Comparison of ENCODE assay signal across 18 cellular contexts in genomic region chr10:58665361-58665760, GRCh38.
A peak's percentile ranks its signal among the peaks of the same experiment; 100 is the strongest.
DNase-seq lines count a peak whose midpoint lies in the region; ATAC-seq, FAIRE-seq and TF ChIP-seq lines count a peak whose summit lies in the region.
"Had no signal": no experiment of that assay in that cellular context is flagged by ENCODE, and none has a peak within 500 bp of the region (broad histone marks: within the 10 kb centered on the region; RNA-seq: fewer than 3 reads in every experiment).

No MANE protein-coding gene starts in this region.

- TF ChIP-seq CTCF in A549 (IDR thresholded peaks at IDR 0.05) (no peak), fibroblast of the aortic adventitia (IDR thresholded peaks at IDR 0.05; ENCODE audit: insufficient read depth, low read length) (no peak), nephron (IDR thresholded peaks at IDR 0.05; ENCODE audit: unreplicated experiment in 3 of 3) (no peak), CD14-positive monocyte (IDR thresholded peaks at IDR 0.05) (no peak)

- TF ChIP-seq EP300 in A549 (IDR thresholded peaks at IDR 0.05), result no peak

- peak overlapping the region; percentile 87 for H3K27ac Mint-ChIP-seq in T-helper 17 cell
- H3K27ac Mint-ChIP-seq in nephron, result peak overlapping the region in 2 of 3 experiments; percentile 0 to 16
- no peak overlapping the region for H3K27ac Mint-ChIP-seq in CD14-positive monocyte

- peaks cover 25% of the 10 kb centered on the region for H3K9me3 Mint-ChIP-seq in nephron
- peaks cover 0 to 19% (median 12%) of the 10 kb centered on the region in 7 donors for H3K9me3 Mint-ChIP-seq in CD14-positive monocyte

- H3K4me1 ChIP-seq in A549, result peaks cover 41% of the 10 kb centered on the region
- H3K4me1 ChIP-seq: colonic mucosa had no signal

- POLR2A ChIA-PET in A549 (lab: Yijun Ruan, JAX), result no interaction called here

- no peak overlapping the region for H3K4me3 ChIP-seq in A549
- H3K4me3 ChIP-seq in fibroblast of the aortic adventitia (ENCODE audit: low read depth, low read length), result no peak overlapping the region
- H3K4me3 ChIP-seq: GM12878, testis had no signal

- H3K36me3 Mint-ChIP-seq in T-helper 17 cell (ENCODE audit: low read depth), result no peaks in the 10 kb centered on the region
- H3K36me3 Mint-ChIP-seq in nephron (ENCODE audit: low read depth), result peaks cover 19% of the 10 kb centered on the region
- peaks cover 0 to 5% of the 10 kb centered on the region in 2 donors for H3K36me3 Mint-ChIP-seq in CD14-positive monocyte

- H3K27ac ChIP-seq in A549, result peak overlapping the region; percentile 32 to 37; a peak in 4 of 6 replicates
- H3K27ac ChIP-seq: C4-2B, colonic mucosa, RWPE1 had no signal

- 62% methylated on average over 3 of the region's 3 CpGs for WGBS in A549 (ENCODE audit: missing lambda C conversion rate)

- no peak for TF ChIP-seq POLR2A in A549 (IDR thresholded peaks at IDR 0.05; ENCODE audit: low read length)

- ATAC-seq in A549 (no peak), T-helper 17 cell (no peak), GM19023 (IDR thresholded peaks at IDR 0.05; ENCODE audit: unreplicated experiment) (no peak)
- ATAC-seq: GM12878 had no signal

- H3K4me1 Mint-ChIP-seq in T-helper 17 cell (peaks cover 14% of the 10 kb centered on the region), nephron (peaks cover 22% of the 10 kb centered on the region), CD14-positive monocyte (peaks cover 35% of the 10 kb centered on the region)

- no peak overlapping the region for H3K4me3 Mint-ChIP-seq in T-helper 17 cell
- no peak overlapping the region for H3K4me3 Mint-ChIP-seq in nephron
- H3K4me3 Mint-ChIP-seq in CD14-positive monocyte, result no peak overlapping the region

- H3K27me3 Mint-ChIP-seq in T-helper 17 cell (no peaks in the 10 kb centered on the region), nephron (ENCODE audit: low read depth) (no peaks in the 10 kb centered on the region), CD14-positive monocyte (ENCODE audit: low read depth in 3 of 3) (no peaks in the 10 kb centered on the region)

- intact Hi-C loops in CD14-positive monocyte (cut with micrococcal nuclease), result no loop called here

- no peak for DNase-seq in A549 (ENCODE audit: low read depth in 1 of 2, low spot score in 1 of 2)
- DNase-seq in T-helper 17 cell, result no peak
- DNase-seq in fibroblast of the aortic adventitia (ENCODE audit: low read depth), result peak; percentile 70
- DNase-seq in dermis blood vessel endothelial cell, result no peak
- no peak for DNase-seq in CD14-positive monocyte (ENCODE audit: low spot score)
- no peak for DNase-seq in C1 segment of cervical spinal cord (lab: John Stamatoyannopoulos, UW)
- DNase-seq: activated CD4-positive, alpha-beta T cell treated with anti-CD3 and anti-CD28 coated beads, Interleukin-2, amount 50 U/mL, for 1 hour; GF-D8; NCI-H187; NCI-H446; testis had no signal

- CTCF ChIA-PET in A549 (lab: Yijun Ruan, JAX), result interaction anchor here (1.2 kb wide), 1 partner anchor 366 kb away, joined by 4 read pairs; no protein-coding TSS in a partner anchor

- peak overlapping the region; percentile 51; the same call in 1 of the 3 replicates for H3K4me2 ChIP-seq in A549

- H3K9me3 ChIP-seq in A549 (peaks cover 32% of the 10 kb centered on the region), T-helper 17 cell (ENCODE audit: control insufficient read depth, low read length, poor library complexity, severe bottlenecking) (no peaks in the 10 kb centered on the region)
- H3K9me3 ChIP-seq: colonic mucosa, testis had no signal

- FAIRE-seq in A549 (lab: Jason Lieb, UNC), result no peak
- FAIRE-seq: A204.1, GM12878 had no signal

- TF ChIP-seq RAD21 in A549 (conservative IDR thresholded peaks at IDR 0.05 in 1 of 2, IDR thresholded peaks at IDR 0.05 in 1 of 2), result no peak

TF ChIP-seq in A549, 52 proteins besides CTCF, POLR2A, EP300 and RAD21:
- no peak for TF ChIP-seq MYC (IDR thresholded peaks at IDR 0.05; ENCODE audit: borderline replicate concordance, low read length)
- no peak for TF ChIP-seq ZSCAN20 (CRISPR knock-in tag; IDR thresholded peaks at IDR 0.05)
- TF ChIP-seq ZNF302 (CRISPR knock-in tag; IDR thresholded peaks at IDR 0.05), result no peak
- TF ChIP-seq ZC3H11A (IDR thresholded peaks at IDR 0.05), result no peak
- no peak for TF ChIP-seq RFX5 (IDR thresholded peaks at IDR 0.05)
- no peak for TF ChIP-seq CEBPB (IDR thresholded peaks at IDR 0.05)
- no peak for TF ChIP-seq FOSL2 (IDR thresholded peaks at IDR 0.05)
- no peak for TF ChIP-seq FOSL2 (CRISPR knock-in tag; IDR thresholded peaks at IDR 0.05)
- TF ChIP-seq MAX (IDR thresholded peaks at IDR 0.05), result no peak
- TF ChIP-seq HDAC2 (IDR thresholded peaks at IDR 0.05), result no peak
- no peak for TF ChIP-seq ELK1 (IDR thresholded peaks at IDR 0.05; ENCODE audit: low read depth, low read length)
- no peak for TF ChIP-seq PHF8 (IDR thresholded peaks at IDR 0.05; ENCODE audit: borderline replicate concordance, low read depth)
- TF ChIP-seq FOSB (CRISPR knock-in tag; IDR thresholded peaks at IDR 0.05), result no peak
- TF ChIP-seq CHD4 (IDR thresholded peaks at IDR 0.05; ENCODE audit: borderline replicate concordance), result no peak
TF ChIP-seq in A549: peak in this region for 0.

Comparison
In these comparisons a context has a peak if more than half of its experiments do, and no peak if none do; other contexts are left out.
1. H3K27ac Mint-ChIP-seq: peak in T-helper 17 cell (single experiment) and nephron (2 of 3); none in CD14-positive monocyte (0 of 7).